In genomic region chr10:116353817-116354216, GRCh38 we compare ENCODE assay signal across 23 cellular contexts. TPM values are rescaled to one million over a fixed set of nuclear protein-coding genes. Genes with fewer than 3 reads are reported as not detected.
DNase-seq lines count a peak whose midpoint lies in the region; ATAC-seq and TF ChIP-seq lines count a peak whose summit lies in the region.
"Had no signal": no experiment of that assay in that cellular context is flagged by ENCODE, and none has a peak within 500 bp of the region (broad histone marks: within the 10 kb centered on the region; RNA-seq: fewer than 3 reads in every experiment).

No MANE protein-coding gene starts in this region.

- no peaks in the 10 kb centered on the region for H3K36me3 ChIP-seq in RWPE2 (ENCODE audit: low read depth)
- H3K36me3 ChIP-seq in sigmoid colon = no peaks in the 10 kb centered on the region
- H3K36me3 ChIP-seq: BE2C; BLaER1 treated with 17β-estradiol and CSF1 and Interleukin-3, amounts not matched to agents 10 nM and 100 nM; HAP-1 had no signal

- no peak for TF ChIP-seq POLR2A in sigmoid colon (IDR thresholded peaks at IDR 0.05)

- no peak for TF ChIP-seq CTCF in RWPE2 (IDR thresholded peaks at IDR 0.05; ENCODE audit: poor library complexity, severe bottlenecking)
- no peak for TF ChIP-seq CTCF in epithelial cell of esophagus (IDR thresholded peaks at IDR 0.05; ENCODE audit: insufficient read depth, low read depth, low read length, missing control alignments)
- TF ChIP-seq CTCF in foreskin keratinocyte (conservative IDR thresholded peaks at IDR 0.05) = no peak
- TF ChIP-seq CTCF in sigmoid colon (IDR thresholded peaks at IDR 0.05) = no peak

- H3K27me3 ChIP-seq in RWPE2 (ENCODE audit: insufficient read depth, poor library complexity, severe bottlenecking) (no peaks in the 10 kb centered on the region), foreskin keratinocyte (no peaks in the 10 kb centered on the region), sigmoid colon (no peaks in the 10 kb centered on the region)
- H3K27me3 ChIP-seq: BE2C; BLaER1 treated with 17β-estradiol and CSF1 and Interleukin-3, amounts not matched to agents 10 nM and 100 nM had no signal

- peaks cover 8% of the 10 kb centered on the region for H3K4me1 ChIP-seq in RWPE2 (ENCODE audit: insufficient read depth, poor library complexity, severe bottlenecking)
- peaks cover 12% of the 10 kb centered on the region for H3K4me1 ChIP-seq in foreskin keratinocyte
- no peaks in the 10 kb centered on the region for H3K4me1 ChIP-seq in sigmoid colon
- H3K4me1 ChIP-seq: A549; BE2C; BLaER1 treated with 17β-estradiol and CSF1 and Interleukin-3, amounts not matched to agents 10 nM and 100 nM; HAP-1 had no signal

- no peak for TF ChIP-seq EP300 in sigmoid colon (IDR thresholded peaks at IDR 0.05)

- H3K4me3 ChIP-seq in RWPE2 (ENCODE audit: severe bottlenecking) (no peak overlapping the region), epithelial cell of esophagus (ENCODE audit: low read length) (no peak overlapping the region), sigmoid colon (no peak overlapping the region)
- H3K4me3 ChIP-seq: A549; BLaER1 treated with 17β-estradiol and CSF1 and Interleukin-3, amounts not matched to agents 10 nM and 100 nM; GM12878; HAP-1 had no signal

- no peak overlapping the region for H3K27ac ChIP-seq in RWPE2 (ENCODE audit: poor library complexity, severe bottlenecking)
- no peak overlapping the region for H3K27ac ChIP-seq in foreskin keratinocyte
- H3K27ac ChIP-seq in sigmoid colon = no peak overlapping the region
- H3K27ac ChIP-seq: A549; BLaER1 treated with 17β-estradiol and CSF1 and Interleukin-3, amounts not matched to agents 10 nM and 100 nM had no signal

- DNase-seq in HPDE6-E6E7 (ENCODE audit: extremely low spot score) (peak; percentile 20), RWPE2 (ENCODE audit: low spot score) (no peak), epithelial cell of esophagus (ENCODE audit: low read depth) (peak; percentile 94), foreskin keratinocyte (peak; percentile 85 to 94), NCI-H1436 treated with DMSO at 0.1 percent for 48 hours (lab: John Stamatoyannopoulos, UW) (no peak), NCI-H2081 (lab: John Stamatoyannopoulos, UW) (no peak), sigmoid colon (no peak)
- DNase-seq: 8988T; ACHN; AML-193; BE2C; CD4-positive, alpha-beta T cell; CD8-positive, alpha-beta memory T cell; DMS 273 treated with DMSO at 0.1 percent for 48 hours; DMS79; EL; GDM1; GOT3 had no signal

- ATAC-seq in RWPE2 (ENCODE audit: low read depth) (peak; percentile 87), foreskin keratinocyte (peak; percentile 98)
- ATAC-seq: A549, GM12878 had no signal

- no peaks in the 10 kb centered on the region for H3K9me3 ChIP-seq in RWPE2 (ENCODE audit: severe bottlenecking)
- H3K9me3 ChIP-seq in sigmoid colon = peaks cover 0 to 4% (median 0%) of the 10 kb centered on the region in 4 donors
- H3K9me3 ChIP-seq: A549, BE2C, HAP-1 had no signal

- intact Hi-C loops in sigmoid colon (cut with DNase I) = no loop called here

- WGBS in sigmoid colon, 2 donors = 62 to 78% methylated on average over 4 of the region's 4 CpGs

RNA-seq across cellular contexts. Expression of gene CCDC172, which starts 29.6 kb away (rescaled TPM):
- not detected in 2 replicates for total RNA-seq in foreskin keratinocyte
- not detected in 2 replicates for polyA plus RNA-seq in foreskin keratinocyte
- total RNA-seq in sigmoid colon = not detected
- polyA plus RNA-seq in sigmoid colon = not detected
- total RNA-seq: CD4-positive, alpha-beta T cell; CD8-positive, alpha-beta memory T cell; GM12878 had no signal
- polyA plus RNA-seq: A549; CD14-positive monocyte; CD8-positive, alpha-beta memory T cell; GM12878 had no signal

Comparison
In these comparisons a context has a peak if more than half of its experiments do, and no peak if none do; other contexts are left out.
1. DNase-seq: peak in HPDE6-E6E7 (single experiment), epithelial cell of esophagus (single experiment) and foreskin keratinocyte (2 of 2); none in RWPE2 (single experiment), NCI-H1436 treated with DMSO at 0.1 percent for 48 hours (single experiment), NCI-H2081 (0 of 2) and sigmoid colon (single experiment).